ENCODE assay signal across 15 cellular contexts in the genomic region with DNA sequence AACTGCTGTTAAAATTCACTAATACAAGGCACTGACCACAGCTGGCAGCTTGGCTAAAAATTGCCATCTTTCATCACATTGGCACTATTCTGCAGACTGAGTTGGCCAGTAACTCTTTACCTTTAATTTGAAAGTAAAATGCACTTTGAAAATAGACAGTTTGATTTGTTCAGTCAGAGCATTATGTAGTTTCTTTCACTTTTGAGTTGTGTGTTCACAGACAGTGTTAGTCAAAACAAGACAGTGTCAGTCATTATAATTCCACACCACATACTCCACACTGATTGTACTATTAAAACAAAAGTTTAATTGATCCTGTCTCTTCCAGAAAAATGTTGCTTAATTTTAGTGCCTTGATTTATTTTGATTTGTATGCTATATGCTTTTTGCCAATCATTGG.
A peak's percentile ranks its signal among the peaks of the same experiment; 100 is the strongest.
DNase-seq lines count a peak whose midpoint lies in the region; ATAC-seq and TF ChIP-seq lines count a peak whose summit lies in the region.
"Had no signal": no experiment of that assay in that cellular context is flagged by ENCODE, and none has a peak within 500 bp of the region (broad histone marks: within the 10 kb centered on the region; RNA-seq: fewer than 3 reads in every experiment).

No MANE protein-coding gene starts in this region.

- POLR2A ChIA-PET in activated CD4-positive, alpha-beta memory T cell treated with anti-CD3 and anti-CD28 coated beads, Interleukin-2, amount 10 ng/mL, durations not matched to agents 7 days and 5 days (lab: Charles Lee) = interaction anchor here (1.1 kb wide), 2 partner anchors 631 to 909 kb away, joined by 3 to 6 read pairs; no protein-coding TSS in a partner anchor

- no peak overlapping the region for H3K4me3 ChIP-seq in upper lobe of right lung
- H3K4me3 ChIP-seq: HAP-1, lower lobe of right lung, vagina had no signal

- peaks cover 7 to 8% of the 10 kb centered on the region in 2 donors for H3K36me3 Mint-ChIP-seq in activated naive CD4-positive, alpha-beta T cell treated with anti-CD3 and anti-CD28 coated beads, Interleukin-2, amount 50 U/mL, for 72 hours
- peaks cover 19% of the 10 kb centered on the region for H3K36me3 Mint-ChIP-seq in activated CD4-positive, alpha-beta memory T cell treated with anti-CD3 and anti-CD28 coated beads, Interleukin-2, amount 10 ng/mL, durations not matched to agents 7 days and 5 days (ENCODE audit: low read depth)

- intact Hi-C loops in left colon (cut with DNase I, micrococcal nuclease) = no loop called here
- intact Hi-C loops in upper lobe of right lung (cut with DNase I) = no loop called here

- H3K9me3 ChIP-seq in upper lobe of right lung = no peaks in the 10 kb centered on the region
- H3K9me3 ChIP-seq: HAP-1, lower lobe of right lung, vagina had no signal

- peak overlapping the region; percentile 8 for H3K4me3 Mint-ChIP-seq in activated CD4-positive, alpha-beta memory T cell treated with anti-CD3 and anti-CD28 coated beads, Interleukin-2, amount 10 ng/mL, durations not matched to agents 7 days and 5 days

- peak overlapping the region in 1 of 2 donors; percentile 65 for H3K27ac Mint-ChIP-seq in activated naive CD4-positive, alpha-beta T cell treated with anti-CD3 and anti-CD28 coated beads, Interleukin-2, amount 50 U/mL, for 72 hours
- H3K27ac Mint-ChIP-seq in activated CD4-positive, alpha-beta memory T cell treated with anti-CD3 and anti-CD28 coated beads, Interleukin-2, amount 10 ng/mL, durations not matched to agents 7 days and 5 days = peak overlapping the region; percentile 56

- no peaks in the 10 kb centered on the region for H3K27me3 ChIP-seq in upper lobe of right lung
- H3K27me3 ChIP-seq: vagina had no signal

- H3K4me1 Mint-ChIP-seq in activated CD4-positive, alpha-beta memory T cell treated with anti-CD3 and anti-CD28 coated beads, Interleukin-2, amount 10 ng/mL, durations not matched to agents 7 days and 5 days = peaks cover 51% of the 10 kb centered on the region

- peak overlapping the region; percentile 68 for H3K27ac ChIP-seq in substantia nigra (ENCODE audit: low read depth, low read length, poor library complexity, severe bottlenecking)
- no peak overlapping the region for H3K27ac ChIP-seq in upper lobe of right lung
- H3K27ac ChIP-seq: HL-60, lower lobe of right lung, vagina had no signal

- peaks cover 9% of the 10 kb centered on the region for H3K4me1 ChIP-seq in upper lobe of right lung

- no peak for TF ChIP-seq CTCF in upper lobe of right lung (IDR thresholded peaks at IDR 0.05)

- H3K36me3 ChIP-seq in upper lobe of right lung = peaks cover 30% of the 10 kb centered on the region
- H3K36me3 ChIP-seq: HAP-1 had no signal

- CTCF ChIA-PET in activated CD4-positive, alpha-beta memory T cell treated with anti-CD3 and anti-CD28 coated beads, Interleukin-2, amount 10 ng/mL, durations not matched to agents 7 days and 5 days (lab: Charles Lee) = no interaction called here

- DNase-seq in activated naive CD4-positive, alpha-beta T cell treated with anti-CD3 and anti-CD28 coated beads, Interleukin-2, amount 50 U/mL, for 72 hours (ENCODE audit: low spot score in 2 of 2) = no peak
- no peak for DNase-seq in activated naive CD4-positive, alpha-beta T cell (lab: John Stamatoyannopoulos, UW)
- DNase-seq in activated CD4-positive, alpha-beta memory T cell treated with anti-CD3 and anti-CD28 coated beads, Interleukin-2, amount 10 ng/mL, durations not matched to agents 7 days and 5 days = no peak
- DNase-seq in substantia nigra (lab: John Stamatoyannopoulos, UW) = no peak
- DNase-seq in left colon = no peak
- DNase-seq in NCI-H2196 treated with DMSO at 0.1 percent for 48 hours (lab: John Stamatoyannopoulos, UW; ENCODE audit: unreplicated experiment) = no peak
- no peak for DNase-seq in upper lobe of right lung
- DNase-seq: erythroblast; lower lobe of right lung; NCI-H226; stimulated activated CD4-positive, alpha-beta T cell treated with anti-CD3 and anti-CD28 coated beads, Interleukin-15, amount 100 ng/mL, for 24 hours had no signal

- peak; percentile 81 to 97 for ATAC-seq in activated naive CD4-positive, alpha-beta T cell treated with anti-CD3 and anti-CD28 coated beads, Interleukin-2, amount 50 U/mL, for 72 hours
- ATAC-seq in HG02852 (IDR thresholded peaks at IDR 0.05; ENCODE audit: unreplicated experiment) (peak; percentile 84), left colon (no peak), upper lobe of right lung (no peak)
- ATAC-seq: lower lobe of right lung had no signal

- no peaks in the 10 kb centered on the region for H3K9me3 Mint-ChIP-seq in activated naive CD4-positive, alpha-beta T cell treated with anti-CD3 and anti-CD28 coated beads, Interleukin-2, amount 50 U/mL, for 72 hours
- H3K9me3 Mint-ChIP-seq in activated CD4-positive, alpha-beta memory T cell treated with anti-CD3 and anti-CD28 coated beads, Interleukin-2, amount 10 ng/mL, durations not matched to agents 7 days and 5 days = no peaks in the 10 kb centered on the region

- no peaks in the 10 kb centered on the region for H3K27me3 Mint-ChIP-seq in activated CD4-positive, alpha-beta memory T cell treated with anti-CD3 and anti-CD28 coated beads, Interleukin-2, amount 10 ng/mL, durations not matched to agents 7 days and 5 days

Comparison
In these comparisons a context has a peak if more than half of its experiments do, and no peak if none do; other contexts are left out.
1. ATAC-seq: peak in activated naive CD4-positive, alpha-beta T cell treated with anti-CD3 and anti-CD28 coated beads, Interleukin-2, amount 50 U/mL, for 72 hours (2 of 2) and HG02852 (single experiment); none in left colon (single experiment) and upper lobe of right lung (single experiment).